8 cellular contexts compared by ENCODE assay signal in the genomic region with DNA sequence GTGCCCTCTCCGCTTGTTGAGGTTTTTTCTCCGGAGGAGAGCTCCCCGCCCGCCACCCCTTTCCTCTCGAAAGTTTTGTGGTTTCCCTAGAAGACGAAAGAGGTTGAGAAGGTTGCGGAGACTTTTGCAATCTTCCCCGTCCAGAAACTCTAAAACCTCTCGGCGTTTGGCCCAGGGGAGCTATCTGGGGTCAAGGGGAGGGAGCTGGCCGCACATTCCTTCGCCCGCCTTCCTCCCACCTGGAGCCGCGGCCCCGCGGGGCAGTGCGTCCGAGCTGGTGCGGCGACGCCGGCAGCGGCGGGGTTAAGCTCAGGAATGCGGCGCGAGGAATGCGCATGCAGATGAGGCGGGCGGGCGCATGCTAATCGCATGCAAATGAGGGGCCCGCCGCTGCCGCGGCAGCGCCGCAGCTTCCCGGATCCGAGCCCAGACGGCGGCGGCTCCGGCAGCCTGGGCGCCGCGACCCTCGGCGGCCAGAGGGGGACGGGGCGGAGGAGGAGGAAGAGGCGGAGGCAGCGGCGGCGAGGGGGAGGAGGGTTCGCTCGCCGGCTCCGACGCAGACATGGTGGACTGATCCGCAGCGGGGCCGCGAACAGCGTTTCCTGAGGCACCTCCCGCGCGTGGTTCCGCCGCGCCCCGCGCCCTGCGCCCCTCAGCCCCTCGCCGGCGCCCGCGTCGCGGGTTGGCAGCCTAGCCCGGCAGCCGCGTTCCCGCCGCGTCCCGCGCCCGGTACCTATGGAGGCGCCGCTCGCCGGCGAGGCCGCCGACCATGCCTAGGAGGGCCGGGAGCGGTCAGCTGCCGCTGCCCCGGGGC. TPM values are rescaled to one million over a fixed set of nuclear protein-coding genes. Genes with fewer than 3 reads are reported as not detected.
DNase-seq lines count a peak whose midpoint lies in the region; ATAC-seq lines count a peak whose summit lies in the region.

TSS of gene WWC2 (plus strand) at position 535 of the 814 bp plus-strand sequence. CDS start at position 770, 235 bp downstream.

- H3K4me1 Mint-ChIP-seq in memory B cell: no peaks in the 10 kb centered on the region

- H3K36me3 ChIP-seq in NT2/D1 (ENCODE audit: insufficient read depth, insufficient read length, low read length): no peaks in the 10 kb centered on the region

- H3K9ac ChIP-seq in NT2/D1 (ENCODE audit: insufficient read length, low read depth): peak within 1 kb of the TSS; percentile 94

- H3K4me1 ChIP-seq in NT2/D1 (ENCODE audit: insufficient read depth, insufficient read length): no peaks in the 10 kb centered on the region

- peaks cover 11% of the 10 kb centered on the region for H3K27me3 Mint-ChIP-seq in memory B cell

- H3K4me3 ChIP-seq in NT2/D1 (ENCODE audit: insufficient read length, low read depth): peak within 1 kb of the TSS; percentile 69

- peak within 1 kb of the TSS; percentile 72 for H3K4me3 Mint-ChIP-seq in memory B cell

- H3K36me3 Mint-ChIP-seq in memory B cell: no peaks in the 10 kb centered on the region

- in situ Hi-C loops in endometrial microvascular endothelial cells (cut with HindIII; ENCODE audit: inconsistent ontology term, low pct_unique_long_range_greater_than_20kb, low sequenced_read_pairs): loop anchor here (10.0 kb wide), 1 partner anchor 46 kb away; no protein-coding TSS in a partner anchor

- peak; percentile 14 for DNase-seq in NCI-H1436 (lab: John Stamatoyannopoulos, UW)
- no peak for DNase-seq in NCI-H1436 treated with DMSO at 0.1 percent for 48 hours (lab: John Stamatoyannopoulos, UW)
- DNase-seq in NT2/D1 (ENCODE audit: low read depth, low spot score): peak; percentile 90
- DNase-seq in activated T-cell treated with anti-CD3 and anti-CD28 coated beads for 24 hours (ENCODE audit: low read depth): peak; percentile 50
- peak; percentile 5 to 23 for DNase-seq in memory B cell (ENCODE audit: low spot score in 2 of 2)
- peak in 2 of 3 donors; percentile 49 for DNase-seq in stimulated activated CD4-positive, alpha-beta T cell treated with anti-CD3 and anti-CD28 coated beads, TNF-alpha, amount 100 ng/mL, for 1 hour (ENCODE audit: low read depth in 3 of 3, low spot score in 1 of 3)

- H3K9me3 ChIP-seq in NT2/D1 (ENCODE audit: insufficient read depth, low read length): no peaks in the 10 kb centered on the region

- ATAC-seq in HG03139 (IDR thresholded peaks at IDR 0.05; ENCODE audit: unreplicated experiment) (peak; percentile 65), memory B cell (ENCODE audit: low read depth) (peak; percentile 74)

- H3K9me3 Mint-ChIP-seq in memory B cell: no peaks in the 10 kb centered on the region

- H3K27ac Mint-ChIP-seq in memory B cell: no peak within 1 kb of the TSS

- H3K27me3 ChIP-seq in NT2/D1 (ENCODE audit: insufficient read depth, insufficient read length): no peaks in the 10 kb centered on the region

RNA-seq across cellular contexts. Expression of gene WWC2, which starts in this region (rescaled TPM):
- 27.0 TPM for total RNA-seq in endometrial microvascular endothelial cells (ENCODE audit: inconsistent ontology term)
